Comparison of ENCODE assay signal across 8 cellular contexts in the genomic region with DNA sequence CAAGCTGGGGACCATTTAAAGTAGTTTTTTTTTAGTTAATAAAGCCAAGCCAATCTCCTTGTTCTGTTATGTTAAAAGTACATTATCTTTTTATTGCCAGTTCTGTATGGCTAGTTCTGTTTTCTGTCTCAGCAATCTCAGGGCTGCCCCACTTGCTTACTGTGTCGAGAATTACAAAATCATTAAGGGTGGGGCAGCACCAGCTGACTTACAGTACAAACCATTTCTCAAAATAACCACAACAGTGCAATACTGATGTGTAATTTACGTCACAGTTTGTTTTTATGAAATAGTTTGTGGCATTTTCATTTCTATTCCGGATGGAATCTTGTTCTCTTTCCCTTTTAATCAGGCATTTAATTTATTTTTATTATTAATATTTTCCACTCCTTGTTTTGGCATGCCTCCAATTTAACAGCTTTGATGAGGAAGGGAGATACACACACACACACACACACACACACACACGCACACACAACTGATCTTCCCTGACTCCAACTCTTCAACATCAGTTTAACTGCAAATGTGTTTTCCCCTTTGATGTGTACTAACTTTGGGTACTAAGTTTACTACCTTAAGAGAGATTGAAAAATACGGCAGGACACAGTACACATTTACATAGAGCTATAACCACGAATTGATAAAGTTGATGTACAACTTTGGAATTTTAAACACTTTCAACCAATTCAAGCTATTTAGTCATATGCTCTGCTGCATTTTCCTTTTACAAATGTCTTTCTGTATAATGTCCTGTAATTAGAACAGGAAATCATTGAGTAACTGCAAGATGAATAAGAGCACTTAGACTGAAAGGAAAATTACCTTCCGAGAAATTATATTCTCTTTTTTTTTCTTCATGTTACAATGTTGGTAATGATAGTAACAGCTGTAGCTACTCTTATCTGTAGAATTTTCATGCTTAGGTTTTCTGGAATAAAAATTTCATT.
DNase-seq lines count a peak whose midpoint lies in the region; TF ChIP-seq lines count a peak whose summit lies in the region.

No MANE protein-coding gene starts in this region.

- DNase-seq in H4 (ENCODE audit: low spot score) (peak; percentile 79), NOMO-1 (lab: John Stamatoyannopoulos, UW; ENCODE audit: unreplicated experiment in 2 of 2) (peak; percentile 87 to 98), left ventricle myocardium inferior (peak; percentile 23), NCI-H82 (lab: John Stamatoyannopoulos, UW) (no peak), NCI-H2107 treated with DMSO at 0.1 percent for 48 hours (lab: John Stamatoyannopoulos, UW; ENCODE audit: unreplicated experiment) (no peak)
- DNase-seq in activated naive CD4-positive, alpha-beta T cell (lab: John Stamatoyannopoulos, UW) = peak in 3 of 4 experiments; percentile 16 to 28 (median 21)
- DNase-seq in stimulated activated CD4-positive, alpha-beta T cell treated with anti-CD3 and anti-CD28 coated beads, Interleukin-2, amount 100 ng/mL, for 24 hours = peak; percentile 41 to 67

- H4K20me1 ChIP-seq in BLaER1 = peaks cover 87% of the 10 kb centered on the region

- H3K4me1 ChIP-seq in BLaER1 (peaks cover 51% of the 10 kb centered on the region), left ventricle myocardium inferior (peaks cover 38% of the 10 kb centered on the region)

- H3K27me3 ChIP-seq in BLaER1 = no peaks in the 10 kb centered on the region
- H3K27me3 ChIP-seq in left ventricle myocardium inferior (ENCODE audit: low read depth) = no peaks in the 10 kb centered on the region

- H3K27ac ChIP-seq in BLaER1 (no peak overlapping the region), left ventricle myocardium inferior (replicated peaks) (peak overlapping the region; percentile 75)

- H3K4me2 ChIP-seq in BLaER1 = peak overlapping the region; percentile 51

- no peak for TF ChIP-seq CTCF in left ventricle myocardium inferior (IDR thresholded peaks at IDR 0.05; ENCODE audit: borderline replicate concordance)

- intact Hi-C loops in left ventricle myocardium inferior (cut with micrococcal nuclease) = no loop called here

- peaks cover 67% of the 10 kb centered on the region for H3K36me3 ChIP-seq in BLaER1
- H3K36me3 ChIP-seq in left ventricle myocardium inferior = no peaks in the 10 kb centered on the region

- no peaks in the 10 kb centered on the region for H3K9me3 ChIP-seq in BLaER1
- no peaks in the 10 kb centered on the region for H3K9me3 ChIP-seq in left ventricle myocardium inferior (replicated peaks)

- H3K4me3 ChIP-seq in BLaER1 = no peak overlapping the region
- peak overlapping the region; percentile 45 for H3K4me3 ChIP-seq in left ventricle myocardium inferior

- no peak overlapping the region for H3K9ac ChIP-seq in BLaER1

Comparison
In these comparisons a context has a peak if more than half of its experiments do, and no peak if none do; other contexts are left out.
1. DNase-seq: peak in H4 (single experiment), NOMO-1 (2 of 2), activated naive CD4-positive, alpha-beta T cell (3 of 4), left ventricle myocardium inferior (single experiment) and stimulated activated CD4-positive, alpha-beta T cell treated with anti-CD3 and anti-CD28 coated beads, Interleukin-2, amount 100 ng/mL, for 24 hours (2 of 2); none in NCI-H82 (single experiment) and NCI-H2107 treated with DMSO at 0.1 percent for 48 hours (single experiment).